In the genomic region with DNA sequence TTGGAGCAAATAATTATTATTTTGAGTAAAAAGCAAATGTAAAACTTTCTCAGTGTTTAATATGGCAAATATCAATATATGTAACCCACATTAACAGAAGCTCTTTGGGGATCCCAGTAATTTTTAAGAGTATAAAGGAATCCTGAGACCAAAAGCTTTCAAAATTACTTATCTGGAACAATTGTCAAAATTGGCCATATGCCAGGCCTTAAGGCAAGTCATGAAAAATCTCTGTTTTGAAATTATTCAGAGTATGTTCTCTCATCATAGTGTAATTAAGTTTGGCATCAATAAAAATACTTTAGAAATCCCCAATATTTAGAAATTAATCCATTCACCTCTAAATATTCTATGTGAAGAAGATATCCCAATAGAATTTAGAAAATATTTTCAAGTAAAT, we compare ENCODE assay signal across 16 cellular contexts.
DNase-seq lines count a peak whose midpoint lies in the region; FAIRE-seq and TF ChIP-seq lines count a peak whose summit lies in the region.
"Had no signal": no experiment of that assay in that cellular context is flagged by ENCODE, and none has a peak within 500 bp of the region (broad histone marks: within the 10 kb centered on the region; RNA-seq: fewer than 3 reads in every experiment).

No MANE protein-coding gene starts in this region.

- H3K27ac ChIP-seq in kidney (ENCODE audit: low read depth in 2 of 2, low read length in 2 of 2) = no peak overlapping the region

- TF ChIP-seq CTCF in choroid plexus epithelial cell (conservative IDR thresholded peaks at IDR 0.05; ENCODE audit: low read depth, low read length) (no peak), kidney (IDR thresholded peaks at IDR 0.05; ENCODE audit: borderline replicate concordance, extremely low read depth, insufficient read depth) (no peak)

- DNase-seq in M059J (ENCODE audit: low read depth) (peak; percentile 16), choroid plexus epithelial cell (ENCODE audit: low read depth) (peak; percentile 52), kidney (no peak), DMS53 treated with DMSO at 0.1 percent for 48 hours (lab: John Stamatoyannopoulos, UW; ENCODE audit: unreplicated experiment) (no peak), DMS79 treated with DMSO at 0.1 percent for 48 hours (lab: John Stamatoyannopoulos, UW) (no peak)
- no peak for DNase-seq in activated effector memory CD4-positive, alpha-beta T cell treated with Interleukin-2 at 50 U/mL for 16 hours
- DNase-seq: CD4-positive, alpha-beta memory T cell; Karpas-422; NCI-H1436; NCI-H2081; NCI-H226; NCI-H526 had no signal

- intact Hi-C loops in kidney (cut with DNase I) = no loop called here

- no peak overlapping the region for H3K9ac ChIP-seq in kidney (ENCODE audit: low read length in 2 of 2)

- H3K9me3 ChIP-seq in kidney (ENCODE audit: control insufficient read depth in 1 of 2, low read length in 2 of 2) = no peaks in the 10 kb centered on the region

- FAIRE-seq in A204.1 (lab: Jason Lieb, UNC) (peak; percentile 25), kidney (lab: Jason Lieb, UNC) (peak; percentile 82)
- FAIRE-seq: D721Med, H54, HepG2 had no signal

- H3K36me3 ChIP-seq in kidney (ENCODE audit: control insufficient read depth in 1 of 2, insufficient read depth in 2 of 2, low read length in 2 of 2) = no peaks in the 10 kb centered on the region

- no peaks in the 10 kb centered on the region for H3K4me1 ChIP-seq in kidney (ENCODE audit: control insufficient read depth in 1 of 2, insufficient read depth in 1 of 2, low read depth in 1 of 2, low read length in 2 of 2)

- H3K4me3 ChIP-seq in choroid plexus epithelial cell (ENCODE audit: low read depth, low read length) (no peak overlapping the region), kidney (ENCODE audit: low read length in 2 of 2) (no peak overlapping the region)

Comparison
In these comparisons a context has a peak if more than half of its experiments do, and no peak if none do; other contexts are left out.
1. DNase-seq: peak in M059J (single experiment) and choroid plexus epithelial cell (single experiment); none in kidney (single experiment), DMS53 treated with DMSO at 0.1 percent for 48 hours (single experiment), DMS79 treated with DMSO at 0.1 percent for 48 hours (single experiment) and activated effector memory CD4-positive, alpha-beta T cell treated with Interleukin-2 at 50 U/mL for 16 hours (single experiment).